In the genomic region with DNA sequence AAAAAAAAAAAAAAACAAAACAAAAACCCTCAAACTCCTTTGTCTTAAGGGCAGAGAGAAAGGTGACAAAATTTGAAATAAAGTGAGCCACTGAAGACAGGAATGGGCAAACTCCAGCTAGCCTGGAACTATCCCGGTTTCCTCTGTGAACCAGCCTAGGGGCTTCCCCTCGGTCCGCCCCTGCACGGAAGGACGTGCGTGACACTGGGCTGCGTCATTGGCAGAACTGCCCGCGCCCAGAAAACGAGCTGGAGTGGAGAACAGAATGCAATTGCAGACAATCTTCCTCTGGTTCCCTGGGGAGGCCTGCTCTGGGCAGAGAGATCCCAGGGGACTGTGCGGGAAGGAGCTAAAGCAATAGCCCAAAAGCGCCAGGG, we compare ENCODE assay signal across 8 cellular contexts. TPM values are rescaled to one million over a fixed set of nuclear protein-coding genes. Genes with fewer than 3 reads are reported as not detected.
A peak's percentile ranks its signal among the peaks of the same experiment; 100 is the strongest.
DNase-seq lines count a peak whose midpoint lies in the region; ATAC-seq and TF ChIP-seq lines count a peak whose summit lies in the region.

No MANE protein-coding gene starts in this region.

- H3K4me3 ChIP-seq in NB4 (ENCODE audit: low read depth, low read length): peak overlapping the region; percentile 75

- peak; percentile 57 for ATAC-seq in GM21529 (IDR thresholded peaks at IDR 0.05; ENCODE audit: unreplicated experiment)

- TF ChIP-seq CTCF in NB4 (IDR thresholded peaks at IDR 0.05; ENCODE audit: low read depth, low read length) (no peak), osteocyte (IDR thresholded peaks at IDR 0.05) (no peak)

- no peaks in the 10 kb centered on the region for H3K36me3 Mint-ChIP-seq in osteocyte (ENCODE audit: unreplicated experiment)

- peaks cover 19% of the 10 kb centered on the region for H3K27me3 Mint-ChIP-seq in osteocyte (ENCODE audit: unreplicated experiment)

- peaks cover 8% of the 10 kb centered on the region for H3K4me1 Mint-ChIP-seq in osteocyte (ENCODE audit: unreplicated experiment)

- peak; percentile 96 for DNase-seq in NB4 (ENCODE audit: low read depth)
- peak; percentile 8 for DNase-seq in activated gamma-delta T cell (lab: John Stamatoyannopoulos, UW)
- peak; percentile 67 for DNase-seq in glomerular visceral epithelial cell (ENCODE audit: extremely low spot score)
- DNase-seq in osteocyte (ENCODE audit: extremely low spot score, unreplicated experiment): no peak
- DNase-seq in HuH-7 (ENCODE audit: low spot score): no peak
- DNase-seq in LoVo (ENCODE audit: low spot score): no peak

- no peak for TF ChIP-seq POLR2A in NB4 (IDR thresholded peaks at IDR 0.05; ENCODE audit: extremely low read depth, insufficient read length)

- H3K36me3 ChIP-seq in ES-I3 (ENCODE audit: insufficient read depth, low read length): no peaks in the 10 kb centered on the region

- H3K4me3 Mint-ChIP-seq in osteocyte (ENCODE audit: unreplicated experiment): peak overlapping the region; percentile 59

- no peaks in the 10 kb centered on the region for H3K9me3 Mint-ChIP-seq in osteocyte (ENCODE audit: unreplicated experiment)

- H3K27ac Mint-ChIP-seq in osteocyte (ENCODE audit: unreplicated experiment): no peak overlapping the region

- peak overlapping the region; percentile 60 for H3K9ac ChIP-seq in ES-I3 (ENCODE audit: low read depth, low read length)

- H3K9me3 ChIP-seq in ES-I3 (ENCODE audit: control insufficient read depth, insufficient read depth, low read length): no peaks in the 10 kb centered on the region

- peaks cover 6% of the 10 kb centered on the region; the same call in 1 of the 2 replicates for H3K4me1 ChIP-seq in ES-I3 (ENCODE audit: insufficient read depth, low read length)

RNA-seq across cellular contexts. Expression of a gene that starts 0.6 kb away (rescaled TPM):
- not detected in 2 replicates for total RNA-seq in osteocyte

Comparison
In these comparisons a context has a peak if more than half of its experiments do, and no peak if none do; other contexts are left out.
1. DNase-seq: peak in NB4 (single experiment), activated gamma-delta T cell (single experiment) and glomerular visceral epithelial cell (single experiment); none in osteocyte (single experiment), HuH-7 (single experiment) and LoVo (single experiment).